9 cellular contexts compared by ENCODE assay signal in genomic region chr6:42451146-42451594, GRCh38. TPM values are rescaled to one million over a fixed set of nuclear protein-coding genes. Genes with fewer than 3 reads are reported as not detected.
A peak's percentile ranks its signal among the peaks of the same experiment; 100 is the strongest.
DNase-seq lines count a peak whose midpoint lies in the region; ATAC-seq and TF ChIP-seq lines count a peak whose summit lies in the region.
"Had no signal": no experiment of that assay in that cellular context is flagged by ENCODE, and none has a peak within 500 bp of the region (broad histone marks: within the 10 kb centered on the region; RNA-seq: fewer than 3 reads in every experiment).

No MANE protein-coding gene starts in this region.

- H3K9me2 ChIP-seq in hepatocyte (replicated peaks; ENCODE audit: insufficient read depth): no peaks in the 10 kb centered on the region

- peak overlapping the region; percentile 76 to 92 (median 83) for H3K4me3 ChIP-seq in BLaER1 treated with 17β-estradiol and CSF1 and Interleukin-3, amounts not matched to agents 10 nM and 100 nM
- H3K4me3 ChIP-seq in HUES64 (ENCODE audit: low read length) (peak overlapping the region; percentile 92), hepatocyte (peak overlapping the region; percentile 91)

- peak in 1 of 2 donors; percentile 5 for ATAC-seq in activated T-cell treated with anti-CD3 and anti-CD28 coated beads, Interleukin-2, amount 50 U/mL, for 4 hours
- ATAC-seq in stimulated activated memory B cell treated with anti-CD40 and anti-IgM and Interleukin-4, amounts not matched to agents 10 μg/mL and 1 μg/mL and 100 μg/mL, for 72 hours: no peak
- no peak for ATAC-seq in GM21381 (IDR thresholded peaks at IDR 0.05; ENCODE audit: unreplicated experiment)
- no peak for ATAC-seq in HG02973 (IDR thresholded peaks at IDR 0.05; ENCODE audit: unreplicated experiment)
- ATAC-seq: K562 had no signal

- TF ChIP-seq CTCF in hepatocyte (IDR thresholded peaks at IDR 0.05; ENCODE audit: poor library complexity): no peak

- peak overlapping the region; percentile 88 to 97 (median 94) for H3K4me2 ChIP-seq in BLaER1 treated with 17β-estradiol and CSF1 and Interleukin-3, amounts not matched to agents 10 nM and 100 nM
- H3K4me2 ChIP-seq in hepatocyte: peak overlapping the region; percentile 88

- no peak for DNase-seq in activated T-cell treated with anti-CD3 and anti-CD28 coated beads, Interleukin-2, amount 50 U/mL, for 4 hours
- DNase-seq in hepatocyte (ENCODE audit: low spot score) (no peak), EL (no peak)

- H3K4me1 Mint-ChIP-seq in activated T-cell treated with anti-CD3 and anti-CD28 coated beads, Interleukin-2, amount 50 U/mL, for 4 hours (ENCODE audit: low read depth): peaks cover 50% of the 10 kb centered on the region
- H3K4me1 Mint-ChIP-seq in stimulated activated memory B cell treated with anti-CD40 and anti-IgM and Interleukin-4, amounts not matched to agents 10 μg/mL and 1 μg/mL and 100 μg/mL, for 72 hours: peaks cover 44% of the 10 kb centered on the region

- no peaks in the 10 kb centered on the region for H3K9me3 Mint-ChIP-seq in activated T-cell treated with anti-CD3 and anti-CD28 coated beads, Interleukin-2, amount 50 U/mL, for 4 hours
- no peaks in the 10 kb centered on the region for H3K9me3 Mint-ChIP-seq in stimulated activated memory B cell treated with anti-CD40 and anti-IgM and Interleukin-4, amounts not matched to agents 10 μg/mL and 1 μg/mL and 100 μg/mL, for 72 hours

- peaks cover 0 to under 1% (median 0%) of the 10 kb centered on the region in 11 experiments; a peak in 1 of 22 replicates for H3K9me3 ChIP-seq in BLaER1 treated with 17β-estradiol and CSF1 and Interleukin-3, amounts not matched to agents 10 nM and 100 nM (replicated peaks in 1 of 11)
- no peaks in the 10 kb centered on the region for H3K9me3 ChIP-seq in HUES64 (ENCODE audit: insufficient read depth, low read depth, low read length)
- H3K9me3 ChIP-seq in hepatocyte (ENCODE audit: low read depth): no peaks in the 10 kb centered on the region

- H3K27ac ChIP-seq in BLaER1 treated with 17β-estradiol and CSF1 and Interleukin-3, amounts not matched to agents 10 nM and 100 nM: peak overlapping the region in 10 of 11 experiments; percentile 37 to 97 (median 86); a peak in 18 of 22 replicates
- peak overlapping the region; percentile 87; the same call in 1 of the 2 replicates for H3K27ac ChIP-seq in HUES64 (ENCODE audit: low read depth, low read length)
- peak overlapping the region; percentile 58 for H3K27ac ChIP-seq in hepatocyte

- peak overlapping the region; percentile 68 to 95 (median 90) for H3K9ac ChIP-seq in BLaER1 treated with 17β-estradiol and CSF1 and Interleukin-3, amounts not matched to agents 10 nM and 100 nM
- peak overlapping the region; percentile 70 for H3K9ac ChIP-seq in HUES64 (ENCODE audit: low read depth, low read length)

- H3K27me3 Mint-ChIP-seq in activated T-cell treated with anti-CD3 and anti-CD28 coated beads, Interleukin-2, amount 50 U/mL, for 4 hours (ENCODE audit: low read depth): no peaks in the 10 kb centered on the region
- H3K27me3 Mint-ChIP-seq in stimulated activated memory B cell treated with anti-CD40 and anti-IgM and Interleukin-4, amounts not matched to agents 10 μg/mL and 1 μg/mL and 100 μg/mL, for 72 hours: peaks cover 20% of the 10 kb centered on the region

- peaks cover 48% of the 10 kb centered on the region for H3K79me2 ChIP-seq in hepatocyte

- peaks cover 3% of the 10 kb centered on the region for H3K36me3 Mint-ChIP-seq in activated T-cell treated with anti-CD3 and anti-CD28 coated beads, Interleukin-2, amount 50 U/mL, for 4 hours (ENCODE audit: insufficient read depth)
- H3K36me3 Mint-ChIP-seq in stimulated activated memory B cell treated with anti-CD40 and anti-IgM and Interleukin-4, amounts not matched to agents 10 μg/mL and 1 μg/mL and 100 μg/mL, for 72 hours: no peaks in the 10 kb centered on the region

- H3K27me3 ChIP-seq in BLaER1 treated with 17β-estradiol and CSF1 and Interleukin-3, amounts not matched to agents 10 nM and 100 nM: peaks cover 0 to 14% (median 0%) of the 10 kb centered on the region in 11 experiments; a peak in 4 of 22 replicates
- no peaks in the 10 kb centered on the region for H3K27me3 ChIP-seq in HUES64 (ENCODE audit: insufficient read depth, low read length)
- no peaks in the 10 kb centered on the region for H3K27me3 ChIP-seq in hepatocyte

- WGBS in HUES64: 0% methylated on average over 14 of the region's 14 CpGs
- 1% methylated on average over 8 of the region's 14 CpGs for WGBS in hepatocyte (ENCODE audit: low lambda C conversion rate, missing lambda C conversion rate)

- H4K20me1 ChIP-seq in BLaER1 treated with 17β-estradiol and CSF1 and Interleukin-3, amounts not matched to agents 10 nM and 100 nM: 0 out of 22 replicates have a peak, but pooled peaks cover 0 to 2% (median 0%) of the 10 kb centered on the region in 11 experiments
- H4K20me1 ChIP-seq in hepatocyte (ENCODE audit: insufficient read depth, poor library complexity, severe bottlenecking): no peaks in the 10 kb centered on the region

- peak overlapping the region; percentile 73 for H3K27ac Mint-ChIP-seq in stimulated activated memory B cell treated with anti-CD40 and anti-IgM and Interleukin-4, amounts not matched to agents 10 μg/mL and 1 μg/mL and 100 μg/mL, for 72 hours

- peak overlapping the region; percentile 95 for H3K4me3 Mint-ChIP-seq in activated T-cell treated with anti-CD3 and anti-CD28 coated beads, Interleukin-2, amount 50 U/mL, for 4 hours
- peak overlapping the region; percentile 98 for H3K4me3 Mint-ChIP-seq in stimulated activated memory B cell treated with anti-CD40 and anti-IgM and Interleukin-4, amounts not matched to agents 10 μg/mL and 1 μg/mL and 100 μg/mL, for 72 hours

- H2AFZ ChIP-seq in hepatocyte: peak overlapping the region; percentile 84

- H3K4me1 ChIP-seq in BLaER1 treated with 17β-estradiol and CSF1 and Interleukin-3, amounts not matched to agents 10 nM and 100 nM: peaks cover 34 to 58% (median 49%) of the 10 kb centered on the region in 10 experiments
- H3K4me1 ChIP-seq in HUES64 (ENCODE audit: insufficient read depth, low read length) (peaks cover 32% of the 10 kb centered on the region), hepatocyte (ENCODE audit: insufficient read depth) (peaks cover 14% of the 10 kb centered on the region)

- peaks cover 0 to 11% (median 0%) of the 10 kb centered on the region in 11 experiments; a peak in 4 of 22 replicates for H3K36me3 ChIP-seq in BLaER1 treated with 17β-estradiol and CSF1 and Interleukin-3, amounts not matched to agents 10 nM and 100 nM
- H3K36me3 ChIP-seq in HUES64 (ENCODE audit: insufficient read depth, low read length) (no peaks in the 10 kb centered on the region), hepatocyte (replicated peaks; ENCODE audit: insufficient read depth, low read depth) (no peaks in the 10 kb centered on the region)

RNA-seq across cellular contexts. Expression of gene TRERF1, which starts 0.6 kb away (rescaled TPM):
- 11.4 TPM for polyA plus RNA-seq in HUES64 (2013, experiment 1 of 2)
- 11.8 TPM for polyA plus RNA-seq in HUES64 (2013, experiment 2 of 2)
- total RNA-seq in activated T-cell treated with anti-CD3 and anti-CD28 coated beads, Interleukin-2, amount 50 U/mL, for 4 hours: 1 to 10 TPM; 8.9 to 9.4 (median 9.0) TPM
- total RNA-seq in hepatocyte: 3.1 and 5.1 TPM in 2 replicates
- 3.2 and 5.2 TPM in 2 replicates for polyA plus RNA-seq in hepatocyte
